19 cellular contexts compared by ENCODE assay signal in the genomic region with DNA sequence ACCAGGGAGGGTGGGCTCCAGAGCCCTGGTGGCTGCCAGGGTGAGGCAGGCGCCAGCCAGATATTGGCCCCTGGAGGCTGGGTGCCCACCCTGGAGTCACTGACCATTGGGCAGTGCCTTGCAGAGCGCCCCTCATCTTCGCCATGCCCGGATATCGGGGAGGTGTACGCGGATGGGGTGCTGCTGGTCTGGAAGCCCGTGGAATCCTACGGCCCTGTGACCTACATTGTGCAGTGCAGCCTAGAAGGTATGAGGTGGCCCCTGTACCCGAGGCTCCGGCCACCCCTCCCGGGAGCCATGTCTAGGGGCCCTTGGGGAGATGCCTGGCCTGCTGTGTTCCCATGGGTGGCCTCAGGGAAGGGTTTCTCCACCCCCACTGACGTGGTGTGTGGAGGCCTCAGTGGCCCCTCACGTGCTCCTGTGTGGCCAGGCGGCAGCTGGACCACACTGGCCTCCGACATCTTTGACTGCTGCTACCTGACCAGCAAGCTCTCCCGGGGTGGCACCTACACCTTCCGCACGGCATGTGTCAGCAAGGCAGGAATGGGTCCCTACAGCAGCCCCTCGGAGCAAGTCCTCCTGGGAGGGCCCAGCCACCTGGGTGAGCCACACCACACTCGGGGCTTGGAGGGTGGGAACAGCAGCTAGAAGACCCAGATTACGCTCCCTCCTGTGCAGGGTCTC. TPM values are rescaled to one million over a fixed set of nuclear protein-coding genes. Genes with fewer than 3 reads are reported as not detected.
DNase-seq lines count a peak whose midpoint lies in the region; ATAC-seq and TF ChIP-seq lines count a peak whose summit lies in the region.
"Had no signal": no experiment of that assay in that cellular context is flagged by ENCODE, and none has a peak within 500 bp of the region (broad histone marks: within the 10 kb centered on the region; RNA-seq: fewer than 3 reads in every experiment).

No MANE protein-coding gene starts in this region.

- no peaks in the 10 kb centered on the region for H3K27me3 ChIP-seq in esophagus muscularis mucosa
- H3K27me3 ChIP-seq in mesenchymal stem cell (ENCODE audit: control insufficient read depth in 1 of 2, insufficient read depth in 1 of 2, low read length in 2 of 2): peaks cover 0 to 31% of the 10 kb centered on the region in 2 experiments
- peaks cover 30% of the 10 kb centered on the region for H3K27me3 ChIP-seq in transverse colon
- H3K27me3 ChIP-seq in CD4-positive, alpha-beta T cell (ENCODE audit: control insufficient read depth, insufficient read depth, low read length): no peaks in the 10 kb centered on the region
- H3K27me3 ChIP-seq: cardiac muscle cell had no signal

- no peaks in the 10 kb centered on the region for H3K4me1 Mint-ChIP-seq in CD4-positive, alpha-beta T cell (ENCODE audit: low read depth)

- H3K36me3 Mint-ChIP-seq in CD4-positive, alpha-beta T cell (ENCODE audit: low read depth): peaks cover 3% of the 10 kb centered on the region
- H3K36me3 Mint-ChIP-seq: activated naive CD4-positive, alpha-beta T cell treated with anti-CD3 and anti-CD28 coated beads, Interleukin-2, amount 50 U/mL, for 24 hours; naive thymus-derived CD8-positive, alpha-beta T cell had no signal

- no peak overlapping the region for H3K18ac ChIP-seq in mesenchymal stem cell (ENCODE audit: low read depth in 1 of 2, low read length in 2 of 2)

- H4K91ac ChIP-seq in mesenchymal stem cell (ENCODE audit: low read length): peak overlapping the region; percentile 67

- POLR2A ChIA-PET in HEK293 (lab: Yijun Ruan, JAX) (interaction anchor here (1.6 kb wide), 1 partner anchor 82 kb away, joined by 4 read pairs; a partner anchor contains a TSS), GM10248 (lab: Yijun Ruan, JAX) (no interaction called here)
- POLR2A ChIA-PET in CD4-positive, alpha-beta T cell (lab: Charles Lee): no interaction called here

- peak overlapping the region; percentile 38 for H3K9ac ChIP-seq in mesenchymal stem cell (ENCODE audit: low read length)

- H3K9me3 ChIP-seq in HEK293 (ENCODE audit: control insufficient read depth, insufficient read depth, low read depth, low read length) (no peaks in the 10 kb centered on the region), esophagus muscularis mucosa (no peaks in the 10 kb centered on the region), mesenchymal stem cell (ENCODE audit: control insufficient read depth, low read length) (no peaks in the 10 kb centered on the region), transverse colon (no peaks in the 10 kb centered on the region)
- no peaks in the 10 kb centered on the region for H3K9me3 ChIP-seq in CD4-positive, alpha-beta T cell (ENCODE audit: control insufficient read depth, low read length)

- in situ Hi-C loops in transverse colon (cut with MboI; ENCODE audit: low pct_ligation_motif_present in 1 of 4, low pct_unique_long_range_greater_than_20kb in 1 of 4, low sequenced_read_pairs in 3 of 4): no loop called here

- H3K27ac ChIP-seq in HEK293 (ENCODE audit: extremely low read depth, low read depth, low read length): no peak overlapping the region
- peak overlapping the region; percentile 73 to 80 (median 78) for H3K27ac ChIP-seq in esophagus muscularis mucosa (replicated peaks in 1 of 4)
- no peak overlapping the region for H3K27ac ChIP-seq in mesenchymal stem cell (ENCODE audit: low read length, poor library complexity, severe bottlenecking)
- H3K27ac ChIP-seq in transverse colon: peak overlapping the region in 3 of 4 donors; percentile 43 to 66 (median 53)
- H3K27ac ChIP-seq in CD4-positive, alpha-beta T cell (ENCODE audit: low read depth, low read length): no peak overlapping the region

- H2BK5ac ChIP-seq in mesenchymal stem cell (ENCODE audit: low read depth, low read length, poor library complexity, severe bottlenecking): no peak overlapping the region

- H4K8ac ChIP-seq in mesenchymal stem cell (ENCODE audit: low read length): no peak overlapping the region

- H3K27ac Mint-ChIP-seq in CD4-positive, alpha-beta T cell: no peak overlapping the region
- H3K27ac Mint-ChIP-seq: activated CD4-positive, alpha-beta T cell treated with anti-CD3 and anti-CD28 coated beads, Interleukin-2, amount 10 ng/mL, durations not matched to agents 24 days and 14 days; activated naive CD4-positive, alpha-beta T cell treated with anti-CD3 and anti-CD28 coated beads, Interleukin-2, amount 50 U/mL, for 24 hours; endodermal cell; HFFc6 had no signal

- H3K36me3 ChIP-seq in HEK293 (ENCODE audit: control insufficient read depth in 2 of 2, insufficient read depth in 1 of 2, low read length in 2 of 2) (no peaks in the 10 kb centered on the region), esophagus muscularis mucosa (peaks cover 0 to 10% (median 0%) of the 10 kb centered on the region in 4 donors), mesenchymal stem cell (ENCODE audit: control insufficient read depth in 1 of 2, insufficient read depth in 2 of 2, low read depth in 1 of 2, low read length in 2 of 2) (no peaks in the 10 kb centered on the region), transverse colon (no peaks in the 10 kb centered on the region)

- CTCF ChIA-PET in HEK293 (lab: Yijun Ruan, JAX): interaction anchor here (0.7 kb wide), 1 partner anchor 895 kb away, joined by 3 read pairs; no protein-coding TSS in a partner anchor
- CTCF ChIA-PET in GM10248 (lab: Yijun Ruan, JAX): interaction anchor here (1.4 kb wide), 1 partner anchor 14 kb away, joined by 3 read pairs; no protein-coding TSS in a partner anchor
- CTCF ChIA-PET in CD4-positive, alpha-beta T cell (lab: Charles Lee): no interaction called here

- H2BK12ac ChIP-seq in mesenchymal stem cell (ENCODE audit: low read length in 2 of 2): no peak overlapping the region

- H3K27me3 Mint-ChIP-seq in CD4-positive, alpha-beta T cell: no peaks in the 10 kb centered on the region

- WGBS in esophagus muscularis mucosa: 94% methylated on average over 14 of the region's 22 CpGs
- 93% methylated on average over 22 of the region's 22 CpGs for WGBS in mesenchymal stem cell
- 93% methylated on average over 22 of the region's 22 CpGs; no CpG with 5 or more reads in 1 of the 2 donors for WGBS in transverse colon (ENCODE audit: low coverage in 1 of 2), 2 donors

- H3K4me3 ChIP-seq in HEK293 (ENCODE audit: low read depth, low read length): no peak overlapping the region
- H3K4me3 ChIP-seq in esophagus muscularis mucosa: no peak overlapping the region
- no peak overlapping the region for H3K4me3 ChIP-seq in mesenchymal stem cell (ENCODE audit: insufficient read depth in 1 of 2, low read depth in 1 of 2, low read length in 2 of 2)
- H3K4me3 ChIP-seq in transverse colon: no peak overlapping the region
- H3K4me3 ChIP-seq: cardiac muscle cell, lung had no signal

- intact Hi-C loops in esophagus muscularis mucosa (cut with DNase I) (no loop called here), transverse colon (cut with DNase I; ENCODE audit: low total_unique reads) (no loop called here)
- intact Hi-C loops in CD4-positive, alpha-beta T cell (cut with DNase I, micrococcal nuclease): no loop called here

- no peak overlapping the region for H2AFZ ChIP-seq in mesenchymal stem cell (ENCODE audit: low read depth, low read length)

- H3K4ac ChIP-seq in mesenchymal stem cell (ENCODE audit: low read depth in 1 of 2, low read length in 2 of 2): peak overlapping the region in 1 of 2 experiments; percentile 40

- no peak overlapping the region for H3K14ac ChIP-seq in mesenchymal stem cell (ENCODE audit: low read length in 2 of 2)

- H3K4me1 ChIP-seq in HEK293 (ENCODE audit: control insufficient read depth, insufficient read depth, low read length): peaks cover 3% of the 10 kb centered on the region; the same call in 1 of the 2 replicates
- peaks cover 37 to 50% (median 41%) of the 10 kb centered on the region in 4 donors for H3K4me1 ChIP-seq in esophagus muscularis mucosa
- H3K4me1 ChIP-seq in mesenchymal stem cell (ENCODE audit: control insufficient read depth, insufficient read depth, low read depth, low read length): peaks cover 30% of the 10 kb centered on the region
- peaks cover 5 to 26% (median 20%) of the 10 kb centered on the region in 4 donors for H3K4me1 ChIP-seq in transverse colon

- no peak overlapping the region for H2BK120ac ChIP-seq in mesenchymal stem cell (ENCODE audit: low read depth, low read length)

- H3K23ac ChIP-seq in mesenchymal stem cell (ENCODE audit: low read length in 2 of 2): no peak overlapping the region

- no peak for TF ChIP-seq EP300 in esophagus muscularis mucosa (IDR thresholded peaks at IDR 0.05)
- TF ChIP-seq EP300 in transverse colon (IDR thresholded peaks at IDR 0.05; ENCODE audit: low read depth): no peak

- TF ChIP-seq POLR2A in esophagus muscularis mucosa (IDR thresholded peaks at IDR 0.05; ENCODE audit: low read depth) (no peak), transverse colon (IDR thresholded peaks at IDR 0.05) (no peak)

- no peak overlapping the region for H2BK15ac ChIP-seq in mesenchymal stem cell (ENCODE audit: low read depth, poor library complexity, severe bottlenecking)

- no peak overlapping the region for H2AK5ac ChIP-seq in mesenchymal stem cell (ENCODE audit: low read length, severe bottlenecking)

- no peak overlapping the region for H3K4me2 ChIP-seq in mesenchymal stem cell (ENCODE audit: low read length, poor library complexity, severe bottlenecking)

- no peak for ATAC-seq in CD4-positive, alpha-beta T cell (ENCODE audit: poor library complexity)
- ATAC-seq: naive thymus-derived CD8-positive, alpha-beta T cell had no signal

- no peak overlapping the region for H3K4me3 Mint-ChIP-seq in CD4-positive, alpha-beta T cell
- H3K4me3 Mint-ChIP-seq: activated CD4-positive, alpha-beta T cell treated with anti-CD3 and anti-CD28 coated beads, Interleukin-2, amount 10 ng/mL, durations not matched to agents 24 days and 14 days; activated naive CD4-positive, alpha-beta T cell treated with anti-CD3 and anti-CD28 coated beads, Interleukin-2, amount 50 U/mL, for 24 hours; endodermal cell; HFFc6 had no signal

- DNase-seq in esophagus muscularis mucosa (ENCODE audit: extremely low spot score): no peak
- no peak for DNase-seq in mesenchymal stem cell
- no peak for DNase-seq in transverse colon
- no peak for DNase-seq in GM10248 (ENCODE audit: extremely low spot score)
- DNase-seq in stimulated activated naive CD4-positive, alpha-beta T cell (lab: John Stamatoyannopoulos, UW): no peak
- no peak for DNase-seq in occipital lobe (lab: John Stamatoyannopoulos, UW)
- no peak for DNase-seq in CD4-positive, alpha-beta T cell
- DNase-seq: activated CD4-positive, alpha-beta T cell treated with anti-CD3 and anti-CD28 coated beads, Interleukin-2, amount 10 ng/mL, durations not matched to agents 24 days and 14 days; activated T-cell treated with anti-CD3 and anti-CD28 coated beads, Interleukin-2, amount 50 U/mL, for 1 hour; DMS 273 treated with DMSO at 0.1 percent for 48 hours; endodermal cell; NCI-H2029; NCI-H510A had no signal

- no peaks in the 10 kb centered on the region for H3K79me1 ChIP-seq in mesenchymal stem cell (replicated peaks; ENCODE audit: low read length, poor library complexity, severe bottlenecking)

- no peaks in the 10 kb centered on the region for H3K9me3 Mint-ChIP-seq in CD4-positive, alpha-beta T cell
- H3K9me3 Mint-ChIP-seq: activated CD4-positive, alpha-beta T cell treated with anti-CD3 and anti-CD28 coated beads, Interleukin-2, amount 10 ng/mL, durations not matched to agents 24 days and 14 days; activated naive CD4-positive, alpha-beta T cell treated with anti-CD3 and anti-CD28 coated beads, Interleukin-2, amount 50 U/mL, for 24 hours; endodermal cell; HFFc6; naive thymus-derived CD8-positive, alpha-beta T cell had no signal

- TF ChIP-seq CTCF in HEK293 (tag by site-specific recombination; IDR thresholded peaks at IDR 0.05) (no peak), esophagus muscularis mucosa (IDR thresholded peaks at IDR 0.05) (no peak), transverse colon (IDR thresholded peaks at IDR 0.05) (no peak), GM10248 (IDR thresholded peaks at IDR 0.05; ENCODE audit: control extremely low read depth, extremely low read depth, low read depth, missing control alignments) (no peak)
- TF ChIP-seq CTCF in CD4-positive, alpha-beta T cell (IDR thresholded peaks at IDR 0.05): no peak

RNA-seq across cellular contexts. Expression of gene TRIM11, which starts 30.9 kb away (rescaled TPM):
- total RNA-seq in esophagus muscularis mucosa: 10 to 100 TPM; 13.8 to 26.1 (median 20.9) TPM
- polyA plus RNA-seq in mesenchymal stem cell (2013, experiment 1 of 2): 16.3 TPM
- polyA plus RNA-seq in mesenchymal stem cell (2013, experiment 2 of 2): 15.1 TPM
- 100 to 1,000 TPM in 1 of 4 donors, 10 to 100 TPM in 3; 27.2 to 125 (median 48.6) TPM for total RNA-seq in transverse colon
- 10.9 TPM for total RNA-seq in occipital lobe
- 10 to 100 TPM; 32.0 to 32.6 TPM for total RNA-seq in CD4-positive, alpha-beta T cell

RNA-seq across cellular contexts. Expression of gene TRIM17, which starts 40.9 kb away (rescaled TPM):
- total RNA-seq in esophagus muscularis mucosa (not detected), transverse colon (not detected), occipital lobe (0.78 TPM)
- 1.9 TPM for polyA plus RNA-seq in mesenchymal stem cell (2013, experiment 1 of 2)
- polyA plus RNA-seq in mesenchymal stem cell (2013, experiment 2 of 2): 1.7 TPM
- total RNA-seq in CD4-positive, alpha-beta T cell: under 1 TPM; 0.73 to 0.96 TPM

Comparison
In these comparisons a context has a peak if more than half of its experiments do, and no peak if none do; other contexts are left out.
1. H3K27ac ChIP-seq: peak in esophagus muscularis mucosa (4 of 4) and transverse colon (3 of 4); none in HEK293 (single experiment), mesenchymal stem cell (single experiment) and CD4-positive, alpha-beta T cell (single experiment).